In the genomic region with DNA sequence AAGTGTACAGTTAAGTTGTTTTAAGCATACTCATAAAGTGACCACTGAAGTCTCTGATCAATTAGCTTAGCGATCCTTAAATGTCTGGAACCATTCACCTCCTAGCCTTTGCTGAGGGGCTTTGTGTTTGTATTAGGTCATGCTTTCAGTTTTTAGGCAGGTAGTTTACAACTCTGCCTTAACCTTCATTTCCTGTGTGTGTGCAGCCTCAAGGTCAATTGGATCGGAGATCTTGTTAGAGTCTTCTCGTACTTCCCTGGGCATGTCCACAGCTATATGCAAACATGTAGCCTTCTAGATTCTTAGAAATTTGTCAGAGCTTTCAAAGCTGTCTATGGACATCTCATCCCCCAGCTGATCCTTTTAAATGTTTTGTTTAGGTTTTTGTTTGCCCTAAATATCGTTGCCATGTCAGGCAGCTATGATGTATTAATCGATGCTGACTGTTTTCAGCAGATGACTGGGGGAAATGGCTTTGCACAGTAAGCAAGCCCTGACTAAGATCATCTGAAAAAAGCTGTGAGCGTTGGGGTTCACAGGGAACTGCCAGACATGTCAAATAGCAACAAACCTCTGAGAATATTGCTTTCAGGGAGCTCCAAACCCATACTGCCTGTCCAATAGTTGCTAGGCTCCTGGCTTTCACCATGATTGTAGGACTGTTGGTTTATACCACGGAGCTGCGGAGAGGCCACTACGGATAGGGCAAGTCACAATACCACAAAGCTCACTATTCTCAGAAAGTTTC, we compare ENCODE assay signal across 25 cellular contexts. TPM values are rescaled to one million over a fixed set of nuclear protein-coding genes. Genes with fewer than 3 reads are reported as not detected.
DNase-seq lines count a peak whose midpoint lies in the region; ATAC-seq, FAIRE-seq and TF ChIP-seq lines count a peak whose summit lies in the region.
"Had no signal": no experiment of that assay in that cellular context is flagged by ENCODE, and none has a peak within 500 bp of the region (broad histone marks: within the 10 kb centered on the region; RNA-seq: fewer than 3 reads in every experiment).

No MANE protein-coding gene starts in this region.

- peak; percentile 57 for ATAC-seq in GM18907 (IDR thresholded peaks at IDR 0.05; ENCODE audit: unreplicated experiment)
- peak; percentile 47 for ATAC-seq in naive thymus-derived CD4-positive, alpha-beta T cell
- ATAC-seq in gastroesophageal sphincter: no peak
- ATAC-seq: gastrocnemius medialis, psoas muscle had no signal

- H3K36me3 Mint-ChIP-seq in activated naive CD4-positive, alpha-beta T cell treated with anti-CD3 and anti-CD28 coated beads for 36 hours (ENCODE audit: low read depth): no peaks in the 10 kb centered on the region
- H3K36me3 Mint-ChIP-seq in T-helper 2 cell treated with Interferon-gamma antibody and Interleukin-4, amounts not matched to agents 5 μg/mL and 100 μg/mL, for 36 hours (ENCODE audit: low read depth): no peaks in the 10 kb centered on the region
- peaks cover 0 to 6% (median 0%) of the 10 kb centered on the region in 5 donors for H3K36me3 Mint-ChIP-seq in naive thymus-derived CD4-positive, alpha-beta T cell

- peaks cover 6% of the 10 kb centered on the region for H3K9me3 Mint-ChIP-seq in activated naive CD4-positive, alpha-beta T cell treated with anti-CD3 and anti-CD28 coated beads for 36 hours
- H3K9me3 Mint-ChIP-seq in T-helper 2 cell treated with Interferon-gamma antibody and Interleukin-4, amounts not matched to agents 5 μg/mL and 100 μg/mL, for 36 hours: peaks cover 9% of the 10 kb centered on the region
- peaks cover 0 to 16% (median 2%) of the 10 kb centered on the region in 11 donors for H3K9me3 Mint-ChIP-seq in naive thymus-derived CD4-positive, alpha-beta T cell

- H3K27me3 ChIP-seq in naive thymus-derived CD4-positive, alpha-beta T cell (ENCODE audit: control insufficient read depth in 2 of 2, insufficient read depth in 2 of 2, low read length in 2 of 2): no peaks in the 10 kb centered on the region
- peaks cover 4% of the 10 kb centered on the region for H3K27me3 ChIP-seq in gastroesophageal sphincter
- H3K27me3 ChIP-seq: BLaER1 treated with 17β-estradiol and CSF1 and Interleukin-3, amounts not matched to agents 10 nM and 100 nM; gastrocnemius medialis; hepatocyte; stomach; thyroid gland; vagina had no signal

- no peak for FAIRE-seq in D721Med (lab: Jason Lieb, UNC)

- no peak overlapping the region for H3K27ac Mint-ChIP-seq in activated naive CD4-positive, alpha-beta T cell treated with anti-CD3 and anti-CD28 coated beads for 36 hours
- H3K27ac Mint-ChIP-seq in T-helper 2 cell treated with Interferon-gamma antibody and Interleukin-4, amounts not matched to agents 5 μg/mL and 100 μg/mL, for 36 hours: peak overlapping the region; percentile 40
- H3K27ac Mint-ChIP-seq in naive thymus-derived CD4-positive, alpha-beta T cell: peak overlapping the region in 7 of 9 donors; percentile 5 to 79 (median 32)

- H3K4me3 Mint-ChIP-seq in activated naive CD4-positive, alpha-beta T cell treated with anti-CD3 and anti-CD28 coated beads for 36 hours: no peak overlapping the region
- peak overlapping the region; percentile 50 for H3K4me3 Mint-ChIP-seq in T-helper 2 cell treated with Interferon-gamma antibody and Interleukin-4, amounts not matched to agents 5 μg/mL and 100 μg/mL, for 36 hours
- peak overlapping the region in 8 of 10 donors; percentile 22 to 71 (median 48) for H3K4me3 Mint-ChIP-seq in naive thymus-derived CD4-positive, alpha-beta T cell

- H3K4me1 ChIP-seq in naive thymus-derived CD4-positive, alpha-beta T cell (ENCODE audit: control insufficient read depth in 2 of 2, insufficient read depth in 2 of 2, low read length in 2 of 2): peaks cover 0 to 11% of the 10 kb centered on the region in 2 donors
- no peaks in the 10 kb centered on the region for H3K4me1 ChIP-seq in gastroesophageal sphincter
- H3K4me1 ChIP-seq: BLaER1 treated with 17β-estradiol and CSF1 and Interleukin-3, amounts not matched to agents 10 nM and 100 nM; gastrocnemius medialis; psoas muscle; stomach; thyroid gland; vagina had no signal

- no peak overlapping the region for H3K27ac ChIP-seq in naive thymus-derived CD4-positive, alpha-beta T cell (ENCODE audit: low read depth, low read length)
- H3K27ac ChIP-seq in gastroesophageal sphincter: no peak overlapping the region
- H3K27ac ChIP-seq: BLaER1 treated with 17β-estradiol and CSF1 and Interleukin-3, amounts not matched to agents 10 nM and 100 nM; gastrocnemius medialis; hepatocyte; psoas muscle; RWPE1; stomach; thyroid gland; vagina had no signal

- no peak overlapping the region for H3K4me3 ChIP-seq in naive thymus-derived CD4-positive, alpha-beta T cell (ENCODE audit: low read length)
- H3K4me3 ChIP-seq in gastroesophageal sphincter: no peak overlapping the region
- H3K4me3 ChIP-seq: BLaER1 treated with 17β-estradiol and CSF1 and Interleukin-3, amounts not matched to agents 10 nM and 100 nM; gastrocnemius medialis; hepatocyte; lung; psoas muscle; stomach; thyroid gland; vagina had no signal

- H3K36me3 ChIP-seq in naive thymus-derived CD4-positive, alpha-beta T cell (ENCODE audit: control insufficient read depth in 2 of 3, insufficient read depth in 3 of 3, low read length in 3 of 3): no peaks in the 10 kb centered on the region
- H3K36me3 ChIP-seq in gastroesophageal sphincter: no peaks in the 10 kb centered on the region
- H3K36me3 ChIP-seq: BLaER1 treated with 17β-estradiol and CSF1 and Interleukin-3, amounts not matched to agents 10 nM and 100 nM; gastrocnemius medialis; stomach; thyroid gland; vagina had no signal

- POLR2A ChIA-PET in naive thymus-derived CD4-positive, alpha-beta T cell (lab: Charles Lee): interaction anchor here (1.0 to 1.1 kb wide), 2 partner anchors 41 to 46 kb away, joined by 3 to 4 read pairs; a partner anchor contains a TSS

- DNase-seq in activated naive CD4-positive, alpha-beta T cell treated with anti-CD3 and anti-CD28 coated beads for 36 hours: peak; percentile 37
- DNase-seq in activated naive CD4-positive, alpha-beta T cell treated with anti-CD3 and anti-CD28 coated beads, Interleukin-2, amount 50 U/mL, for 16 hours: no peak
- DNase-seq in T-helper 2 cell treated with Interferon-gamma antibody and Interleukin-4, amounts not matched to agents 5 μg/mL and 100 μg/mL, for 36 hours (ENCODE audit: low spot score): peak; percentile 4
- DNase-seq in naive thymus-derived CD4-positive, alpha-beta T cell: peak in 6 of 9 donors; percentile 7 to 26 (median 14)
- no peak for DNase-seq in NCI-H526 treated with DMSO at 0.1 percent for 48 hours (lab: John Stamatoyannopoulos, UW)
- DNase-seq in D721Med (ENCODE audit: insufficient read length, low spot score): no peak
- DNase-seq: activated T-cell treated with anti-CD3 and anti-CD28 coated beads, Interleukin-2, amount 50 U/mL, for 1 hour; Calu3; gastrocnemius medialis; NCI-H1436 treated with DMSO at 0.1 percent for 48 hours; NCI-H446 treated with DMSO at 0.1 percent for 48 hours; psoas muscle; stimulated activated CD4-positive, alpha-beta T cell treated with anti-CD3 and anti-CD28 coated beads, Interleukin-15, amount 100 ng/mL, for 24 hours; stomach; thyroid gland had no signal

- no peak for TF ChIP-seq POLR2A in gastroesophageal sphincter (IDR thresholded peaks at IDR 0.05)

- intact Hi-C loops in activated naive CD4-positive, alpha-beta T cell treated with anti-CD3 and anti-CD28 coated beads for 36 hours (cut with micrococcal nuclease): no loop called here
- intact Hi-C loops in naive thymus-derived CD4-positive, alpha-beta T cell (cut with micrococcal nuclease): no loop called here

- H3K4me1 Mint-ChIP-seq in activated naive CD4-positive, alpha-beta T cell treated with anti-CD3 and anti-CD28 coated beads for 36 hours (ENCODE audit: low read depth): peaks cover 20% of the 10 kb centered on the region
- peaks cover 4% of the 10 kb centered on the region for H3K4me1 Mint-ChIP-seq in T-helper 2 cell treated with Interferon-gamma antibody and Interleukin-4, amounts not matched to agents 5 μg/mL and 100 μg/mL, for 36 hours (ENCODE audit: low read depth)
- peaks cover 5 to 28% (median 13%) of the 10 kb centered on the region in 7 donors for H3K4me1 Mint-ChIP-seq in naive thymus-derived CD4-positive, alpha-beta T cell

- no peak for TF ChIP-seq CTCF in gastroesophageal sphincter (IDR thresholded peaks at IDR 0.05)
- TF ChIP-seq CTCF in D721Med (IDR thresholded peaks at IDR 0.05; ENCODE audit: insufficient read depth, missing control alignments): no peak

- H3K9me3 ChIP-seq in naive thymus-derived CD4-positive, alpha-beta T cell (ENCODE audit: control insufficient read depth in 2 of 3, low read length in 3 of 3): no peaks in the 10 kb centered on the region
- H3K9me3 ChIP-seq in gastroesophageal sphincter: peaks cover 0 to 14% (median 0%) of the 10 kb centered on the region in 3 donors
- H3K9me3 ChIP-seq: gastrocnemius medialis, thyroid gland, vagina had no signal

- 75 to 85% methylated on average over 6 to 9 of the region's 9 CpGs for WGBS in gastroesophageal sphincter (ENCODE audit: low coverage in 1 of 2), 2 donors

- H3K27me3 Mint-ChIP-seq in activated naive CD4-positive, alpha-beta T cell treated with anti-CD3 and anti-CD28 coated beads for 36 hours (ENCODE audit: low read depth): no peaks in the 10 kb centered on the region
- peaks cover 5% of the 10 kb centered on the region for H3K27me3 Mint-ChIP-seq in T-helper 2 cell treated with Interferon-gamma antibody and Interleukin-4, amounts not matched to agents 5 μg/mL and 100 μg/mL, for 36 hours (ENCODE audit: low read depth)
- peaks cover 0 to 4% (median 0%) of the 10 kb centered on the region in 5 donors for H3K27me3 Mint-ChIP-seq in naive thymus-derived CD4-positive, alpha-beta T cell

- CTCF ChIA-PET in activated naive CD4-positive, alpha-beta T cell treated with anti-CD3 and anti-CD28 coated beads for 36 hours (lab: Charles Lee): interaction anchor here (0.7 to 1.8 kb wide), 8 partner anchors 11 to 117 kb away, joined by 3 to 7 read pairs (median 4); no protein-coding TSS in a partner anchor
- CTCF ChIA-PET in naive thymus-derived CD4-positive, alpha-beta T cell (lab: Charles Lee): interaction anchor here (0.8 to 1.2 kb wide), 3 partner anchors 11 to 36 kb away, joined by 3 to 5 read pairs (median 3); no protein-coding TSS in a partner anchor

- no peak for TF ChIP-seq EP300 in gastroesophageal sphincter (IDR thresholded peaks at IDR 0.05)

RNA-seq across cellular contexts. Expression of a gene that starts 45.6 kb away (rescaled TPM):
- total RNA-seq in activated naive CD4-positive, alpha-beta T cell treated with anti-CD3 and anti-CD28 coated beads for 36 hours: not detected
- not detected for total RNA-seq in naive thymus-derived CD4-positive, alpha-beta T cell
- not detected for polyA plus RNA-seq in naive thymus-derived CD4-positive, alpha-beta T cell
- 1 to 10 TPM in 1 of 4 donors, under 1 TPM in 1, not detected in 2; 0.67 to 1.1 TPM for total RNA-seq in gastroesophageal sphincter
- total RNA-seq: Calu3, dermis microvascular lymphatic vessel endothelial cell, lung, OCI-LY7, SK-MEL-5, stomach, thyroid gland, vagina had no signal
- polyA plus RNA-seq: lung, stomach had no signal

Comparison
In these comparisons a context has a peak if more than half of its experiments do, and no peak if none do; other contexts are left out.
1. DNase-seq: peak in activated naive CD4-positive, alpha-beta T cell treated with anti-CD3 and anti-CD28 coated beads for 36 hours (single experiment), T-helper 2 cell treated with Interferon-gamma antibody and Interleukin-4, amounts not matched to agents 5 μg/mL and 100 μg/mL, for 36 hours (single experiment) and naive thymus-derived CD4-positive, alpha-beta T cell (6 of 9); none in activated naive CD4-positive, alpha-beta T cell treated with anti-CD3 and anti-CD28 coated beads, Interleukin-2, amount 50 U/mL, for 16 hours (single experiment), NCI-H526 treated with DMSO at 0.1 percent for 48 hours (single experiment) and D721Med (single experiment).